ENCODE assay signal across 8 cellular contexts in genomic region chr17:44219126-44219635, GRCh38. TPM values are rescaled to one million over a fixed set of nuclear protein-coding genes. Genes with fewer than 3 reads are reported as not detected.
DNase-seq lines count a peak whose midpoint lies in the region; ATAC-seq and TF ChIP-seq lines count a peak whose summit lies in the region.

No MANE protein-coding gene starts in this region.

- peaks cover 9 to 24% of the 10 kb centered on the region in 2 donors for H3K36me3 ChIP-seq in body of pancreas (replicated peaks in 1 of 2; ENCODE audit: insufficient read depth in 1 of 2, low read depth in 2 of 2)

- peak overlapping the region; percentile 37 to 55 for H3K4me3 ChIP-seq in body of pancreas

- intact Hi-C loops in body of pancreas (cut with DNase I), result loop anchor here (5.0 kb wide), 1 partner anchor 103 kb away; the partner anchor contains the start of gene SLC25A39

- peak; percentile 34 to 74 (median 38) for TF ChIP-seq POLR2A in body of pancreas (IDR thresholded peaks at IDR 0.05)

- TF ChIP-seq CTCF in body of pancreas (IDR thresholded peaks at IDR 0.05), result peak in 6 of 7 experiments; percentile 27 to 82 (median 41)

- H3K27me3 ChIP-seq in body of pancreas, result no peaks in the 10 kb centered on the region

- 1% methylated on average over 64 of the region's 79 CpGs; no CpG with 5 or more reads in 1 of the 2 donors for WGBS in body of pancreas, 2 donors

- peak; percentile 29 for ATAC-seq in GM21390 (IDR thresholded peaks at IDR 0.05; ENCODE audit: unreplicated experiment)
- ATAC-seq in body of pancreas, result peak; percentile 58

- no peaks in the 10 kb centered on the region for H3K9me3 ChIP-seq in body of pancreas

- H3K4me1 ChIP-seq in body of pancreas, result peaks cover 42% of the 10 kb centered on the region

- H3K27ac ChIP-seq in body of pancreas, result peak overlapping the region; percentile 94 to 99 (median 99)

- DNase-seq in EL (peak; percentile 76), HuH-7.5 (ENCODE audit: low spot score) (peak; percentile 60), T-helper 22 cell (ENCODE audit: low read depth) (peak; percentile 56), body of pancreas (peak; percentile 66 to 74 (median 70)), islet precursor cell (peak; percentile 82), cortex of kidney (lab: John Stamatoyannopoulos, UW) (no peak)
- DNase-seq in stimulated activated CD4-positive, alpha-beta T cell treated with anti-CD3 and anti-CD28 coated beads, Interleukin-1b, Interleukin-23, amount 100 ng/mL, for 4 hours (ENCODE audit: low read depth in 2 of 2), result peak; percentile 53 to 65

RNA-seq across cellular contexts. Expression of gene UBTF, which starts 0.3 kb away (rescaled TPM):
- 10 to 100 TPM; 43.8 to 73.8 TPM for total RNA-seq in body of pancreas

RNA-seq across cellular contexts. Expression of gene ATXN7L3, which starts 19.5 kb away (rescaled TPM):
- 10 to 100 TPM; 21.0 to 37.6 TPM for total RNA-seq in body of pancreas

RNA-seq across cellular contexts. Expression of gene TMUB2, which starts 32.4 kb away (rescaled TPM):
- 10 to 100 TPM; 22.6 to 31.0 TPM for total RNA-seq in body of pancreas

RNA-seq across cellular contexts. Expression of gene ASB16, which starts 48.7 kb away (rescaled TPM):
- 10 to 100 TPM in 1 of 2 donors, 1 to 10 TPM in 1; 3.9 to 10.5 TPM for total RNA-seq in body of pancreas

RNA-seq across cellular contexts. Expression of gene SLC4A1, which starts 48.8 kb away (rescaled TPM):
- not detected for total RNA-seq in body of pancreas
